ENCODE assay signal across 1 cellular context in genomic region chr15:45198337-45199135, GRCh38.
TF ChIP-seq lines count a peak whose summit lies in the region.

No MANE protein-coding gene starts in this region.

TF ChIP-seq in K562, 482 proteins besides CTCF, POLR2A, EP300 and RAD21 (continued from another document and continues in another):
- TF ChIP-seq USF2 (CRISPR knock-in tag; IDR thresholded peaks at IDR 0.05) (no peak), MYBL2 (IDR thresholded peaks at IDR 0.05; ENCODE audit: low read depth) (peak; percentile 90), MYBL2 (CRISPR knock-in tag; IDR thresholded peaks at IDR 0.05; ENCODE audit: borderline replicate concordance) (no peak), BRD9 (IDR thresholded peaks at IDR 0.05; ENCODE audit: low read depth, partially characterized antibody) (peak; percentile 98), REST (CRISPR knock-in tag; IDR thresholded peaks at IDR 0.05; ENCODE audit: low read depth) (no peak), E2F4 (CRISPR knock-in tag; IDR thresholded peaks at IDR 0.05; ENCODE audit: low read depth) (no peak), NR3C1 (CRISPR knock-in tag; IDR thresholded peaks at IDR 0.05) (no peak), ZNF316 (IDR thresholded peaks at IDR 0.05) (no peak; the same call in 1 of the 2 replicates), FOXJ2 (tag; IDR thresholded peaks at IDR 0.05) (peak; percentile 52; the same call in 1 of the 2 replicates), KHSRP (IDR thresholded peaks at IDR 0.05) (no peak), HDAC3 (IDR thresholded peaks at IDR 0.05; ENCODE audit: borderline replicate concordance, partially characterized antibody) (no peak), MAZ (CRISPR knock-in tag; conservative IDR thresholded peaks at IDR 0.05 in 1 of 2, IDR thresholded peaks at IDR 0.05 in 1 of 2) (peak; percentile 54 to 79), ZNF592 (IDR thresholded peaks at IDR 0.05) (peak; percentile 92), E2F1 (CRISPR knock-in tag; IDR thresholded peaks at IDR 0.05) (peak; percentile 88), MECOM (CRISPR knock-in tag; IDR thresholded peaks at IDR 0.05) (no peak), BCL6 (CRISPR knock-in tag; IDR thresholded peaks at IDR 0.05) (no peak), TAF1 (IDR thresholded peaks at IDR 0.05; ENCODE audit: control insufficient read depth, extremely low read depth, insufficient read depth, low read length, severe bottlenecking) (peak; percentile 66), NONO (IDR thresholded peaks at IDR 0.05; ENCODE audit: low read depth in 2 of 2, low read length in 1 of 2) (no peak), DIDO1 (tag; IDR thresholded peaks at IDR 0.05; ENCODE audit: low read depth) (peak; percentile 62), CBFB (CRISPR knock-in tag; IDR thresholded peaks at IDR 0.05) (peak; percentile 69; the same call in 1 of the 2 replicates), FOXM1 (IDR thresholded peaks at IDR 0.05; ENCODE audit: low read depth) (peak; percentile 79), FOXM1 (CRISPR knock-in tag; IDR thresholded peaks at IDR 0.05; ENCODE audit: low read depth) (no peak), ZNF551 (CRISPR knock-in tag; IDR thresholded peaks at IDR 0.05) (no peak), ZNF57 (CRISPR knock-in tag; IDR thresholded peaks at IDR 0.05) (no peak), RB1 (IDR thresholded peaks at IDR 0.05; ENCODE audit: low read depth) (peak; percentile 55; the same call in 1 of the 2 replicates), KLF16 (IDR thresholded peaks at IDR 0.05) (peak; percentile 21; the same call in 1 of the 2 replicates), POLR2G (IDR thresholded peaks at IDR 0.05; ENCODE audit: low read depth, low read length) (peak; percentile 81), HDAC6 (IDR thresholded peaks at IDR 0.05; ENCODE audit: low read depth, low read length) (peak; percentile 78; the same call in 1 of the 2 replicates), MGA (IDR thresholded peaks at IDR 0.05) (no peak), ZNF76 (CRISPR knock-in tag; IDR thresholded peaks at IDR 0.05; ENCODE audit: borderline replicate concordance) (no peak), ZNF395 (CRISPR knock-in tag; IDR thresholded peaks at IDR 0.05) (no peak), ZNF23 (CRISPR knock-in tag; IDR thresholded peaks at IDR 0.05) (no peak), PHB2 (IDR thresholded peaks at IDR 0.05; ENCODE audit: low read depth) (no peak), ATF7 (IDR thresholded peaks at IDR 0.05) (peak; percentile 83), MAFG (tag; conservative IDR thresholded peaks at IDR 0.05) (no peak)
